ENCODE assay signal across 17 cellular contexts in genomic region chrX:112997991-112998390, GRCh38.
"Had no signal": no experiment of that assay in that cellular context is flagged by ENCODE, and none has a peak within 500 bp of the region (broad histone marks: within the 10 kb centered on the region; RNA-seq: fewer than 3 reads in every experiment).

No MANE protein-coding gene starts in this region.

- H3K36me3 ChIP-seq: esophagus squamous epithelium, gastroesophageal sphincter, sigmoid colon had no signal

- H3K9me3 ChIP-seq: esophagus squamous epithelium, gastroesophageal sphincter, mucosa of descending colon, psoas muscle, sigmoid colon had no signal

- H3K27ac ChIP-seq: esophagus squamous epithelium, gastroesophageal sphincter, parathyroid adenoma, psoas muscle, sigmoid colon, skin epidermis had no signal

- H3K4me1 ChIP-seq: esophagus squamous epithelium, gastroesophageal sphincter, parathyroid adenoma, psoas muscle, sigmoid colon had no signal

- DNase-seq: cerebellar nuclear complex; effector memory CD8-positive, alpha-beta T cell; esophagus squamous epithelium; foreskin fibroblast; glutamatergic neuron; left colon; mucosa of descending colon; natural killer cell; psoas muscle; sigmoid colon; stimulated activated CD4-positive, alpha-beta T cell treated with anti-CD3 and anti-CD28 coated beads, Interleukin-2, amount 100 ng/mL, for 48 hours; stimulated activated naive CD4-positive, alpha-beta T cell treated with Interleukin-2 at 50 U/mL for 16 hours had no signal

- H3K4me3 ChIP-seq: esophagus squamous epithelium, gastroesophageal sphincter, mucosa of descending colon, psoas muscle, sigmoid colon, skin epidermis had no signal

- FAIRE-seq: colon, urothelium cell line had no signal
